ENCODE assay signal across 8 cellular contexts in genomic region chr1:11478571-11479374, GRCh38. TPM values are rescaled to one million over a fixed set of nuclear protein-coding genes. Genes with fewer than 3 reads are reported as not detected.
DNase-seq lines count a peak whose midpoint lies in the region; ATAC-seq and TF ChIP-seq lines count a peak whose summit lies in the region.

DISP3 (plus strand) TSS chr1:11479155; CDS start chr1:11500993, 21,838 bp downstream.

- H3K9me2 ChIP-seq in OCI-LY7 (ENCODE audit: insufficient read depth, low read length) = no peaks in the 10 kb centered on the region

- no peaks in the 10 kb centered on the region for H3K9me3 Mint-ChIP-seq in activated T-cell treated with anti-CD3 and anti-CD28 coated beads, Interleukin-2, amount 50 U/mL, for 72 hours
- no peaks in the 10 kb centered on the region for H3K9me3 Mint-ChIP-seq in nephron progenitor cell
- H3K9me3 Mint-ChIP-seq in stimulated activated naive CD8-positive, alpha-beta T cell treated with anti-CD3 and anti-CD28 coated beads, Interleukin-15, amount 100 ng/mL, for 72 hours = no peaks in the 10 kb centered on the region

- POLR2A ChIA-PET in OCI-LY7 (lab: Charles Lee) = no interaction called here

- H3K4me3 Mint-ChIP-seq in activated T-cell treated with anti-CD3 and anti-CD28 coated beads, Interleukin-2, amount 50 U/mL, for 72 hours = peak within 1 kb of the TSS; percentile 69 to 75
- H3K4me3 Mint-ChIP-seq in nephron progenitor cell = peak within 1 kb of the TSS; percentile 82
- H3K4me3 Mint-ChIP-seq in stimulated activated naive CD8-positive, alpha-beta T cell treated with anti-CD3 and anti-CD28 coated beads, Interleukin-15, amount 100 ng/mL, for 72 hours = peak within 1 kb of the TSS; percentile 59 to 81

- H3K36me3 Mint-ChIP-seq in activated T-cell treated with anti-CD3 and anti-CD28 coated beads, Interleukin-2, amount 50 U/mL, for 72 hours (ENCODE audit: insufficient read depth in 2 of 2) = peaks cover 0 to 2% of the 10 kb centered on the region in 2 donors
- no peaks in the 10 kb centered on the region for H3K36me3 Mint-ChIP-seq in nephron progenitor cell (ENCODE audit: low read depth)

- H3K9me3 ChIP-seq in HUES6 (ENCODE audit: control insufficient read depth, insufficient read depth, low read depth, low read length) (no peaks in the 10 kb centered on the region), OCI-LY7 (ENCODE audit: low read length) (no peaks in the 10 kb centered on the region)

- peak; percentile 76 for ATAC-seq in GM19372 (IDR thresholded peaks at IDR 0.05; ENCODE audit: low read depth, unreplicated experiment)
- peak; percentile 84 to 87 for ATAC-seq in activated T-cell treated with anti-CD3 and anti-CD28 coated beads, Interleukin-2, amount 50 U/mL, for 72 hours (replicated peaks in 1 of 2)
- ATAC-seq in stimulated activated naive CD8-positive, alpha-beta T cell treated with anti-CD3 and anti-CD28 coated beads, Interleukin-15, amount 100 ng/mL, for 72 hours = peak; percentile 88

- CTCF ChIA-PET in OCI-LY7 (lab: Charles Lee; ENCODE audit: unreplicated experiment) = no interaction called here

- no peak within 1 kb of the TSS for H3K27ac Mint-ChIP-seq in activated T-cell treated with anti-CD3 and anti-CD28 coated beads, Interleukin-2, amount 50 U/mL, for 72 hours
- H3K27ac Mint-ChIP-seq in nephron progenitor cell = no peak within 1 kb of the TSS
- H3K27ac Mint-ChIP-seq in stimulated activated naive CD8-positive, alpha-beta T cell treated with anti-CD3 and anti-CD28 coated beads, Interleukin-15, amount 100 ng/mL, for 72 hours = peak within 1 kb of the TSS in 1 of 2 donors; percentile 86

- H3K79me2 ChIP-seq in OCI-LY7 (ENCODE audit: insufficient read depth, low read depth, low read length) = no peaks in the 10 kb centered on the region

- peak within 1 kb of the TSS; percentile 100 for H3K9ac ChIP-seq in HUES6 (ENCODE audit: low read length)

- H2AFZ ChIP-seq in OCI-LY7 (ENCODE audit: low read length) = peak within 1 kb of the TSS; percentile 68

- H3K4me2 ChIP-seq in OCI-LY7 (ENCODE audit: low read length) = peak within 1 kb of the TSS; percentile 77

- peaks cover 5% of the 10 kb centered on the region for H3K4me1 Mint-ChIP-seq in activated T-cell treated with anti-CD3 and anti-CD28 coated beads, Interleukin-2, amount 50 U/mL, for 72 hours (ENCODE audit: low read depth)
- H3K4me1 Mint-ChIP-seq in nephron progenitor cell = peaks cover 13% of the 10 kb centered on the region
- H3K4me1 Mint-ChIP-seq in stimulated activated naive CD8-positive, alpha-beta T cell treated with anti-CD3 and anti-CD28 coated beads, Interleukin-15, amount 100 ng/mL, for 72 hours = peaks cover 13% of the 10 kb centered on the region

- H3K27ac ChIP-seq in HUES6 (ENCODE audit: low read depth, low read length) = peak within 1 kb of the TSS; percentile 99
- H3K27ac ChIP-seq in OCI-LY7 (ENCODE audit: low read depth, low read length, poor library complexity, severe bottlenecking) = no peak within 1 kb of the TSS

- peak; percentile 54 for DNase-seq in CD1c-positive myeloid dendritic cell (ENCODE audit: extremely low spot score)
- peak; percentile 89 for DNase-seq in OCI-LY7 (ENCODE audit: low spot score)
- DNase-seq in activated T-cell treated with anti-CD3 and anti-CD28 coated beads, Interleukin-2, amount 50 U/mL, for 72 hours = peak; percentile 84 to 86
- DNase-seq in fibroblast of gingiva (ENCODE audit: low read depth) = peak; percentile 19
- peak; percentile 94 for DNase-seq in nephron progenitor cell
- peak; percentile 85 to 88 for DNase-seq in stimulated activated naive CD8-positive, alpha-beta T cell treated with anti-CD3 and anti-CD28 coated beads, Interleukin-15, amount 100 ng/mL, for 72 hours

- peaks cover 26% of the 10 kb centered on the region for H3K27me3 Mint-ChIP-seq in activated T-cell treated with anti-CD3 and anti-CD28 coated beads, Interleukin-2, amount 50 U/mL, for 72 hours (ENCODE audit: low read depth)
- peaks cover 68% of the 10 kb centered on the region for H3K27me3 Mint-ChIP-seq in nephron progenitor cell (ENCODE audit: low read depth, poor library complexity)
- peaks cover 59% of the 10 kb centered on the region for H3K27me3 Mint-ChIP-seq in stimulated activated naive CD8-positive, alpha-beta T cell treated with anti-CD3 and anti-CD28 coated beads, Interleukin-15, amount 100 ng/mL, for 72 hours

- intact Hi-C loops in OCI-LY7 (cut with micrococcal nuclease; ENCODE audit: unreplicated experiment) = loop anchor here (2.0 kb wide), 1 partner anchor 160 kb away; no protein-coding TSS in a partner anchor

- H3K4me1 ChIP-seq in HUES6 (ENCODE audit: control insufficient read depth, insufficient read depth, low read length) (peaks cover 4% of the 10 kb centered on the region; the same call in 1 of the 2 replicates), OCI-LY7 (ENCODE audit: insufficient read depth, low read length, poor library complexity, severe bottlenecking) (no peaks in the 10 kb centered on the region)

- peaks cover 61% of the 10 kb centered on the region for H3K27me3 ChIP-seq in HUES6 (ENCODE audit: control insufficient read depth, insufficient read depth, low read length)

- TF ChIP-seq CTCF in OCI-LY7 (conservative IDR thresholded peaks at IDR 0.05; ENCODE audit: low read length) (peak; percentile 79), nephron progenitor cell (IDR thresholded peaks at IDR 0.05) (peak; percentile 83)

- BruUV-seq in OCI-LY7 (replicated peaks; lab: Mats Ljungman, UMichigan) = no TSS peak

- H3K4me3 ChIP-seq in HUES6 (ENCODE audit: low read depth, low read length) (peak within 1 kb of the TSS; percentile 93), OCI-LY7 (ENCODE audit: low read depth, low read length, poor library complexity, severe bottlenecking) (peak within 1 kb of the TSS; percentile 70)

- no peaks in the 10 kb centered on the region for H4K20me1 ChIP-seq in OCI-LY7 (ENCODE audit: insufficient read depth, low read length)

- H3K36me3 ChIP-seq in HUES6 (ENCODE audit: control insufficient read depth, insufficient read depth, low read length) (no peaks in the 10 kb centered on the region), OCI-LY7 (ENCODE audit: insufficient read depth, low read length) (no peaks in the 10 kb centered on the region)

RNA-seq across cellular contexts. Expression of gene DISP3, which starts in this region (rescaled TPM):
- 0.13 and 1.7 TPM in 2 replicates for total RNA-seq in OCI-LY7 (2014; rRNA removed; shearing (Covaris generic))
- 0.37 and 0.97 TPM in 2 replicates for total RNA-seq in OCI-LY7 (2022)
- total RNA-seq in activated T-cell treated with anti-CD3 and anti-CD28 coated beads, Interleukin-2, amount 50 U/mL, for 72 hours = under 1 TPM; 0.42 to 0.46 TPM

Comparison
In these comparisons a context has a peak if more than half of its experiments do, and no peak if none do; other contexts are left out.
1. Peak in DNase-seq and ATAC-seq in activated T-cell treated with anti-CD3 and anti-CD28 coated beads, Interleukin-2, amount 50 U/mL, for 72 hours; RNA of the gene not detected or under 1 TPM.
2. DNase-seq: peak in every context shown above with its lines; median percentile 94 in nephron progenitor cell; 89 in OCI-LY7; 86 in stimulated activated naive CD8-positive, alpha-beta T cell treated with anti-CD3 and anti-CD28 coated beads, Interleukin-15, amount 100 ng/mL, for 72 hours; 85 in activated T-cell treated with anti-CD3 and anti-CD28 coated beads, Interleukin-2, amount 50 U/mL, for 72 hours; 54 in CD1c-positive myeloid dendritic cell; 19 in fibroblast of gingiva.